9 cellular contexts compared by ENCODE assay signal in genomic region chr6:131914967-131915751, GRCh38. TPM values are rescaled to one million over a fixed set of nuclear protein-coding genes. Genes with fewer than 3 reads are reported as not detected.
DNase-seq lines count a peak whose midpoint lies in the region; ATAC-seq, FAIRE-seq and TF ChIP-seq lines count a peak whose summit lies in the region.
"Had no signal": no experiment of that assay in that cellular context is flagged by ENCODE, and none has a peak within 500 bp of the region (broad histone marks: within the 10 kb centered on the region; RNA-seq: fewer than 3 reads in every experiment).

No MANE protein-coding gene starts in this region.

- no peaks in the 10 kb centered on the region for H3K79me2 ChIP-seq in DOHH2 (ENCODE audit: control insufficient read depth, low read length)

- H3K9me2 ChIP-seq in DOHH2 (replicated peaks; ENCODE audit: control insufficient read depth, low read length): no peaks in the 10 kb centered on the region

- peak; percentile 76 for FAIRE-seq in HTR-8/SVneo (lab: Jason Lieb, UNC)
- FAIRE-seq: colon had no signal

- peak overlapping the region; percentile 37 for H3K4me2 ChIP-seq in DOHH2 (ENCODE audit: low read length)

- H3K27me3 ChIP-seq in DOHH2 (ENCODE audit: control insufficient read depth, low read length): peaks cover 14% of the 10 kb centered on the region
- H3K27me3 ChIP-seq in psoas muscle (ENCODE audit: insufficient read depth in 3 of 3, low read length in 2 of 3): peaks cover 0 to 6% (median 4%) of the 10 kb centered on the region in 3 donors

- no peaks in the 10 kb centered on the region for H3K36me3 Mint-ChIP-seq in activated naive CD8-positive, alpha-beta T cell treated with anti-CD3 and anti-CD28 coated beads, Interleukin-2, amount 10 ng/mL, durations not matched to agents 7 days and 5 days

- POLR2A ChIA-PET in activated naive CD8-positive, alpha-beta T cell treated with anti-CD3 and anti-CD28 coated beads, Interleukin-2, amount 10 ng/mL, durations not matched to agents 7 days and 5 days (lab: Charles Lee): no interaction called here

- H3K27ac ChIP-seq in DOHH2 (ENCODE audit: low read depth, low read length) (no peak overlapping the region), psoas muscle (no peak overlapping the region)

- intact Hi-C loops in head of caudate nucleus (cut with DNase I): no loop called here
- intact Hi-C loops in psoas muscle (cut with DNase I): loop anchor here (5.0 to 10.0 kb wide), 3 partner anchors 128 to 570 kb away; no protein-coding TSS in a partner anchor

- peaks cover 31% of the 10 kb centered on the region for H3K27me3 Mint-ChIP-seq in activated naive CD8-positive, alpha-beta T cell treated with anti-CD3 and anti-CD28 coated beads, Interleukin-2, amount 10 ng/mL, durations not matched to agents 7 days and 5 days

- TF ChIP-seq CTCF in DOHH2 (IDR thresholded peaks at IDR 0.05; ENCODE audit: low read depth, low read length, poor library complexity, severe bottlenecking): peak; percentile 87
- TF ChIP-seq CTCF in psoas muscle (IDR thresholded peaks at IDR 0.05): peak; percentile 82

- H3K4me3 ChIP-seq in DOHH2 (ENCODE audit: low read length) (no peak overlapping the region), psoas muscle (no peak overlapping the region)

- peak; percentile 95 for ATAC-seq in GM21390 (IDR thresholded peaks at IDR 0.05; ENCODE audit: unreplicated experiment)
- ATAC-seq in activated naive CD8-positive, alpha-beta T cell treated with anti-CD3 and anti-CD28 coated beads, Interleukin-2, amount 10 ng/mL, durations not matched to agents 7 days and 5 days (ENCODE audit: low read depth): peak; percentile 49
- peak; percentile 49 to 79 (median 62) for ATAC-seq in psoas muscle
- ATAC-seq in HG03045 (IDR thresholded peaks at IDR 0.05; ENCODE audit: unreplicated experiment): no peak

- H3K27ac Mint-ChIP-seq in activated naive CD8-positive, alpha-beta T cell treated with anti-CD3 and anti-CD28 coated beads, Interleukin-2, amount 10 ng/mL, durations not matched to agents 7 days and 5 days: no peak overlapping the region

- H3K9me3 Mint-ChIP-seq in activated naive CD8-positive, alpha-beta T cell treated with anti-CD3 and anti-CD28 coated beads, Interleukin-2, amount 10 ng/mL, durations not matched to agents 7 days and 5 days: peaks cover 3% of the 10 kb centered on the region

- H4K20me1 ChIP-seq in DOHH2 (ENCODE audit: control insufficient read depth, insufficient read depth, low read depth, low read length): no peaks in the 10 kb centered on the region

- no peaks in the 10 kb centered on the region for H3K36me3 ChIP-seq in DOHH2 (ENCODE audit: control insufficient read depth, low read length)
- H3K36me3 ChIP-seq in psoas muscle (ENCODE audit: insufficient read depth in 1 of 2, low read depth in 1 of 2): no peaks in the 10 kb centered on the region

- no peaks in the 10 kb centered on the region for H3K9me3 ChIP-seq in DOHH2 (ENCODE audit: control insufficient read depth, insufficient read depth, low read length)
- H3K9me3 ChIP-seq in psoas muscle: no peaks in the 10 kb centered on the region

- peak; percentile 76 for DNase-seq in HTR-8/SVneo (ENCODE audit: insufficient read length, low spot score)
- peak; percentile 64 for DNase-seq in RPMI8226
- DNase-seq in activated naive CD8-positive, alpha-beta T cell treated with anti-CD3 and anti-CD28 coated beads, Interleukin-2, amount 10 ng/mL, durations not matched to agents 7 days and 5 days: no peak
- peak in 41 of 42 donors; percentile 25 to 87 (median 67) for DNase-seq in head of caudate nucleus
- DNase-seq in psoas muscle: peak in 1 of 2 donors; percentile 38

- H3F3A ChIP-seq in DOHH2 (ENCODE audit: control insufficient read depth, insufficient read depth): no peaks in the 10 kb centered on the region

- H3K4me3 Mint-ChIP-seq in activated naive CD8-positive, alpha-beta T cell treated with anti-CD3 and anti-CD28 coated beads, Interleukin-2, amount 10 ng/mL, durations not matched to agents 7 days and 5 days: no peak overlapping the region

- 27 to 35% (median 30%) methylated on average over 10 of the region's 10 CpGs for WGBS in psoas muscle, 3 donors

- peaks cover 34% of the 10 kb centered on the region for H3K4me1 ChIP-seq in DOHH2 (ENCODE audit: control insufficient read depth, low read length)
- H3K4me1 ChIP-seq in psoas muscle: no peaks in the 10 kb centered on the region

- peaks cover 19% of the 10 kb centered on the region for H3K4me1 Mint-ChIP-seq in activated naive CD8-positive, alpha-beta T cell treated with anti-CD3 and anti-CD28 coated beads, Interleukin-2, amount 10 ng/mL, durations not matched to agents 7 days and 5 days

RNA-seq across cellular contexts. Expression of gene CCN2, which starts 36.0 kb away (rescaled TPM):
- total RNA-seq in activated naive CD8-positive, alpha-beta T cell treated with anti-CD3 and anti-CD28 coated beads, Interleukin-2, amount 10 ng/mL, durations not matched to agents 7 days and 5 days: not detected
- 10 to 100 TPM; 14.1 to 25.0 (median 17.0) TPM for total RNA-seq in psoas muscle
- polyA plus RNA-seq in psoas muscle: 10 to 100 TPM in 1 of 3 donors, 1 to 10 TPM in 2; 4.1 to 16.2 (median 5.8) TPM

Comparison
In these comparisons a context has a peak if more than half of its experiments do, and no peak if none do; other contexts are left out.
1. RNA of gene CCN2, which starts 36.0 kb away (total RNA-seq): 14.1 to 25.0 TPM in psoas muscle; not detected in activated naive CD8-positive, alpha-beta T cell treated with anti-CD3 and anti-CD28 coated beads, Interleukin-2, amount 10 ng/mL, durations not matched to agents 7 days and 5 days; every median in the first group is over 10 times any median in the second.